Comparison of ENCODE assay signal across 1 cellular context in the genomic region with DNA sequence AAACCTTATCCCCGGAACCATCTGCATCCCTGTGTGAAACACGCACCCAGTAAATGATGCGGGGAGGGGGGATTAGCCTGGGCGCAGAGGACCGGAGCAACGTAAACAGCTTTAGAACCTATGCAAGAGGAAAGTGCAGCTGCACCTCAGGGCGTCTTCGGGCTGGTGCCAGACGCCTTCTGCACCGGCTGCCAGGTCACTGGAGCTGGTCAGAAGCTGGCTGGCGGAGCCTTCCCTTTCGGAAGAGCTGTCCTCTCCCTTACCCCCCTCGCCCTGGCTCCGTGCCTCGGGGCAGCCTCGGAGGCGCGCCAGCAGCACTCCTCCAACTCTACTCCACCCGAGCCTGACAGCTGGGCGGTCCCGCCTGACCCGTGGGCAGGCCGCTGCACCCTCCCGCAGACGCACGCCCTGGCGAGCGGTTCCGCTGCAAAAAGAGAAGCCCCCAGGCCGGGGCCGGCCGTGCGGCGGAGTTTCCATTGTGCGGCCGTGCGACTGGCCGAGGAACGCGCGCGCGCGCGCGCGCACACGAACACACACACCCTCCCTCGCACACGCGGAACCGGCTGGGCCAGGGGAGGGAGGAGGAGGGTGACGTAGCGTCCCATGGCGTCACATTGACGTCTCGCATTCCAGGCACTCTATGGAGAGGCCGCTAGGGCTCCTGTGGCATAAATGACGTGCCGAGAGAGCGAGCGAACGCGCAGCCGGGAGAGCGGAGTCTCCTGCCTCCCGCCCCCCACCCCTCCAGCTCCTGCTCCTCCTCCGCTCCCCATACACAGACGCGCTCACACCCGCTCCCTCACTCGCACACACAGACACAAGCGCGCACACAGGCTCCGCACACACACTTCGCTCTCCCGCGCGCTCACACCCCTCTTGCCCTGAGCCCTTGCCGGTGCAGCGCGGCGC.
A peak's percentile ranks its signal among the peaks of the same experiment; 100 is the strongest.
TF ChIP-seq lines count a peak whose summit lies in the region.

A gene (plus strand): TSS at position 699 of the 909 bp plus-strand sequence. CDS start 6,158 bp downstream, outside the sequence.

TF ChIP-seq in SK-N-SH, 30 proteins besides CTCF, POLR2A, EP300 and RAD21 (continued from another document):
- TF ChIP-seq, protein P1, sequence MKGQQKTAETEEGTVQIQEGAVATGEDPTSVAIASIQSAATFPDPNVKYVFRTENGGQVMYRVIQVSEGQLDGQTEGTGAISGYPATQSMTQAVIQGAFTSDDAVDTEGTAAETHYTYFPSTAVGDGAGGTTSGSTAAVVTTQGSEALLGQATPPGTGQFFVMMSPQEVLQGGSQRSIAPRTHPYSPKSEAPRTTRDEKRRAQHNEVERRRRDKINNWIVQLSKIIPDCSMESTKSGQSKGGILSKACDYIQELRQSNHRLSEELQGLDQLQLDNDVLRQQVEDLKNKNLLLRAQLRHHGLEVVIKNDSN (IDR thresholded peaks at IDR 0.05; ENCODE audit: borderline replicate concordance, low read depth), result 0 out of 2 replicates have a peak, but pooled peaks have one; percentile 25
- TF ChIP-seq SMC3 (IDR thresholded peaks at IDR 0.05; ENCODE audit: low read depth, low read length) (no peak), TEAD4 (IDR thresholded peaks at IDR 0.05; ENCODE audit: borderline replicate concordance, insufficient read depth) (peak; percentile 83), EZH2phosphoT487 (IDR thresholded peaks at IDR 0.05; ENCODE audit: borderline replicate concordance, low read depth) (no peak), RXRA (IDR thresholded peaks at IDR 0.05; ENCODE audit: borderline replicate concordance, low read depth) (0 out of 2 replicates have a peak, but pooled peaks have one; percentile 17), ELF1 (IDR thresholded peaks at IDR 0.05) (peak; percentile 61), NRF1 (IDR thresholded peaks at IDR 0.05; ENCODE audit: low read depth, low read length) (peak; percentile 61), GATA2 (CRISPR knock-in tag; IDR thresholded peaks at IDR 0.05) (no peak), RCOR1 (IDR thresholded peaks at IDR 0.05; ENCODE audit: low read length) (peak; percentile 74), FOSL2 (IDR thresholded peaks at IDR 0.05; ENCODE audit: borderline replicate concordance, low read depth) (no peak), TAF1 (IDR thresholded peaks at IDR 0.05; ENCODE audit: borderline replicate concordance, low read depth, low read length) (peak; percentile 60; the same call in 1 of the 2 replicates), MEF2A (IDR thresholded peaks at IDR 0.05; ENCODE audit: borderline replicate concordance, low read depth) (peak; percentile 38; the same call in 1 of the 2 replicates), TCF12 (IDR thresholded peaks at IDR 0.05) (0 out of 2 replicates have a peak, but pooled peaks have one; percentile 8), CHD2 (IDR thresholded peaks at IDR 0.05; ENCODE audit: low read length, partially characterized antibody) (peak; percentile 36), JUND (IDR thresholded peaks at IDR 0.05) (no peak), POLR2AphosphoS5 (IDR thresholded peaks at IDR 0.05; ENCODE audit: low read depth, low read length) (no peak), SIN3A (IDR thresholded peaks at IDR 0.05; ENCODE audit: borderline replicate concordance, low read depth, low read length) (peak; percentile 64; the same call in 1 of the 2 replicates), FOXJ3 (CRISPR knock-in tag; IDR thresholded peaks at IDR 0.05) (no peak), NFIC (IDR thresholded peaks at IDR 0.05; ENCODE audit: borderline replicate concordance) (peak; percentile 56), GABPA (IDR thresholded peaks at IDR 0.05; ENCODE audit: low read depth) (no peak), RFX5 (IDR thresholded peaks at IDR 0.05; ENCODE audit: low read length) (0 out of 2 replicates have a peak, but pooled peaks have one; percentile 10)
- TF ChIP-seq, protein P2, sequence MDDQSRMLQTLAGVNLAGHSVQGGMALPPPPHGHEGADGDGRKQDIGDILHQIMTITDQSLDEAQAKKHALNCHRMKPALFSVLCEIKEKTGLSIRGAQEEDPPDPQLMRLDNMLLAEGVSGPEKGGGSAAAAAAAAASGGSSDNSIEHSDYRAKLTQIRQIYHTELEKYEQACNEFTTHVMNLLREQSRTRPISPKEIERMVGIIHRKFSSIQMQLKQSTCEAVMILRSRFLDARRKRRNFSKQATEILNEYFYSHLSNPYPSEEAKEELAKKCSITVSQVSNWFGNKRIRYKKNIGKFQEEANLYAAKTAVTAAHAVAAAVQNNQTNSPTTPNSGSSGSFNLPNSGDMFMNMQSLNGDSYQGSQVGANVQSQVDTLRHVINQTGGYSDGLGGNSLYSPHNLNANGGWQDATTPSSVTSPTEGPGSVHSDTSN (IDR thresholded peaks at IDR 0.05), result peak; percentile 33
- TF ChIP-seq, protein P3, sequence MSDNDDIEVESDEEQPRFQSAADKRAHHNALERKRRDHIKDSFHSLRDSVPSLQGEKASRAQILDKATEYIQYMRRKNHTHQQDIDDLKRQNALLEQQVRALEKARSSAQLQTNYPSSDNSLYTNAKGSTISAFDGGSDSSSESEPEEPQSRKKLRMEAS (IDR thresholded peaks at IDR 0.05; ENCODE audit: low read depth), result peak; percentile 69
- TF ChIP-seq, protein P4, sequence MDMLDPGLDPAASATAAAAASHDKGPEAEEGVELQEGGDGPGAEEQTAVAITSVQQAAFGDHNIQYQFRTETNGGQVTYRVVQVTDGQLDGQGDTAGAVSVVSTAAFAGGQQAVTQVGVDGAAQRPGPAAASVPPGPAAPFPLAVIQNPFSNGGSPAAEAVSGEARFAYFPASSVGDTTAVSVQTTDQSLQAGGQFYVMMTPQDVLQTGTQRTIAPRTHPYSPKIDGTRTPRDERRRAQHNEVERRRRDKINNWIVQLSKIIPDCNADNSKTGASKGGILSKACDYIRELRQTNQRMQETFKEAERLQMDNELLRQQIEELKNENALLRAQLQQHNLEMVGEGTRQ (IDR thresholded peaks at IDR 0.05; ENCODE audit: borderline replicate concordance, low read depth, low read length), result no peak
- TF ChIP-seq, protein P5, sequence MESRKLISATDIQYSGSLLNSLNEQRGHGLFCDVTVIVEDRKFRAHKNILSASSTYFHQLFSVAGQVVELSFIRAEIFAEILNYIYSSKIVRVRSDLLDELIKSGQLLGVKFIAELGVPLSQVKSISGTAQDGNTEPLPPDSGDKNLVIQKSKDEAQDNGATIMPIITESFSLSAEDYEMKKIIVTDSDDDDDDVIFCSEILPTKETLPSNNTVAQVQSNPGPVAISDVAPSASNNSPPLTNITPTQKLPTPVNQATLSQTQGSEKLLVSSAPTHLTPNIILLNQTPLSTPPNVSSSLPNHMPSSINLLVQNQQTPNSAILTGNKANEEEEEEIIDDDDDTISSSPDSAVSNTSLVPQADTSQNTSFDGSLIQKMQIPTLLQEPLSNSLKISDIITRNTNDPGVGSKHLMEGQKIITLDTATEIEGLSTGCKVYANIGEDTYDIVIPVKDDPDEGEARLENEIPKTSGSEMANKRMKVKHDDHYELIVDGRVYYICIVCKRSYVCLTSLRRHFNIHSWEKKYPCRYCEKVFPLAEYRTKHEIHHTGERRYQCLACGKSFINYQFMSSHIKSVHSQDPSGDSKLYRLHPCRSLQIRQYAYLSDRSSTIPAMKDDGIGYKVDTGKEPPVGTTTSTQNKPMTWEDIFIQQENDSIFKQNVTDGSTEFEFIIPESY (IDR thresholded peaks at IDR 0.05; ENCODE audit: borderline replicate concordance, low read depth), result no peak
